13 cellular contexts compared by ENCODE assay signal in the genomic region with DNA sequence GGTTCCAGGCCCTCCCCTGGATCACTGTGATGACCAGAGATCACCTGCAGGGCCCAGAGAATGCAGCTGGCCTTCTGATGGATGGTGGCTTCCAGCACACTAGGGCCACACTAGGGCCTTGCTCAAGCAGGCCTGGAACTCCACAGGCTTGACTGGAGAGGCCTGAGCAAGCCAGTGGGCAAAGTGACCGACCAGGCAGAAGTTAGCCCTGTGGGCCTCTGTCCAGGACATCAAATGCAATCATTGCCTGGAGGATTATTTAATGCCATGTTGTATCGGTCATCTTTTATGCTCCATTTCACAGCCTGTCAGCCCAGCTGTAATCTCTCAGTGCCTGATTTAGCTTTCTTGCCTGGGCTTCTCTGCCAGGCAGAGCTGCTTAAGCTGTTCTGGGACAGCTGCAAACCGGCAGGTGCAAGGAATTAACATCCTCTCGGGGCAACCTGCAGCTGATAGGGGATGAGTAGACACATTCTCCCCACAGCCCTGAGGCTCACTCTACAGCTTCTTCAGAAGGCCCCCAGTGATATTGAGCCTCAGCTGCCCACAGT. TPM values are rescaled to one million over a fixed set of nuclear protein-coding genes. Genes with fewer than 3 reads are reported as not detected.
DNase-seq lines count a peak whose midpoint lies in the region; ATAC-seq and TF ChIP-seq lines count a peak whose summit lies in the region.
"Had no signal": no experiment of that assay in that cellular context is flagged by ENCODE, and none has a peak within 500 bp of the region (broad histone marks: within the 10 kb centered on the region; RNA-seq: fewer than 3 reads in every experiment).

No MANE protein-coding gene starts in this region.

- no peak for TF ChIP-seq CTCF in brain (conservative IDR thresholded peaks at IDR 0.05)

- no peaks in the 10 kb centered on the region for H3K27me3 Mint-ChIP-seq in brain
- H3K27me3 Mint-ChIP-seq: activated naive CD8-positive, alpha-beta T cell treated with anti-CD3 and anti-CD28 coated beads for 36 hours had no signal

- H3K4me3 Mint-ChIP-seq in brain = no peak overlapping the region
- H3K4me3 Mint-ChIP-seq: activated naive CD8-positive, alpha-beta T cell treated with anti-CD3 and anti-CD28 coated beads for 36 hours; neural crest cell had no signal

- H3K4me1 Mint-ChIP-seq in brain = peaks cover 40% of the 10 kb centered on the region

- in situ Hi-C loops in ACHN (cut with HindIII; ENCODE audit: low pct_ligation_motif_present, low pct_unique_long_range_greater_than_20kb, low sequenced_read_pairs) = no loop called here

- H3K36me3 Mint-ChIP-seq in brain = peaks cover 8% of the 10 kb centered on the region

- DNase-seq in ACHN = peak; percentile 7
- peak; percentile 72 for DNase-seq in LHCN-M2 (ENCODE audit: low read depth)
- peak; percentile 23 for DNase-seq in midbrain (lab: John Stamatoyannopoulos, UW)
- DNase-seq in stimulated activated CD4-positive, alpha-beta T cell treated with anti-CD3 and anti-CD28 coated beads, Interleukin-12 subunit alpha, Interleukin-12 subunit beta, amount 100 ng/mL, for 4 hours = no peak
- DNase-seq in foreskin melanocyte = no peak
- DNase-seq: activated naive CD8-positive, alpha-beta T cell treated with anti-CD3 and anti-CD28 coated beads for 36 hours; dermis blood vessel endothelial cell; kidney; stimulated activated CD4-positive, alpha-beta T cell treated with anti-CD3 and anti-CD28 coated beads, Interleukin-15, amount 100 ng/mL, for 24 hours had no signal

- H3K27ac Mint-ChIP-seq in brain = peak overlapping the region; percentile 52 to 93 (median 80)
- H3K27ac Mint-ChIP-seq: activated naive CD8-positive, alpha-beta T cell treated with anti-CD3 and anti-CD28 coated beads for 36 hours had no signal

- ATAC-seq in GM19463 (IDR thresholded peaks at IDR 0.05; ENCODE audit: unreplicated experiment) = no peak
- ATAC-seq in GM21360 (IDR thresholded peaks at IDR 0.05; ENCODE audit: unreplicated experiment) = no peak

- H3K9me3 Mint-ChIP-seq in brain = no peaks in the 10 kb centered on the region
- H3K9me3 Mint-ChIP-seq: activated naive CD8-positive, alpha-beta T cell treated with anti-CD3 and anti-CD28 coated beads for 36 hours; neural crest cell had no signal

RNA-seq across cellular contexts. Expression of gene NENF, which starts 17.7 kb away (rescaled TPM):
- 58.0 and 63.1 TPM in 2 replicates for total RNA-seq in LHCN-M2 (2014; rRNA removed)
- 84.5 TPM for polyA plus RNA-seq in LHCN-M2 (2012)
- 146 TPM for polyA plus RNA-seq in brain (ENCODE audit: insufficient read depth, low read depth, low replicate concordance)

RNA-seq across cellular contexts. Expression of gene PACC1, which starts 35.7 kb away (rescaled TPM):
- 8.7 and 10.7 TPM in 2 replicates for total RNA-seq in LHCN-M2 (2014; rRNA removed)
- polyA plus RNA-seq in LHCN-M2 (2012) = 4.7 TPM
- 38.4 TPM for polyA plus RNA-seq in brain (ENCODE audit: insufficient read depth, low read depth, low replicate concordance)

Comparison
In these comparisons a context has a peak if more than half of its experiments do, and no peak if none do; other contexts are left out.
1. DNase-seq: peak in ACHN (single experiment), LHCN-M2 (single experiment) and midbrain (single experiment); none in stimulated activated CD4-positive, alpha-beta T cell treated with anti-CD3 and anti-CD28 coated beads, Interleukin-12 subunit alpha, Interleukin-12 subunit beta, amount 100 ng/mL, for 4 hours (single experiment) and foreskin melanocyte (single experiment).